8 cellular contexts compared by ENCODE assay signal in the genomic region with DNA sequence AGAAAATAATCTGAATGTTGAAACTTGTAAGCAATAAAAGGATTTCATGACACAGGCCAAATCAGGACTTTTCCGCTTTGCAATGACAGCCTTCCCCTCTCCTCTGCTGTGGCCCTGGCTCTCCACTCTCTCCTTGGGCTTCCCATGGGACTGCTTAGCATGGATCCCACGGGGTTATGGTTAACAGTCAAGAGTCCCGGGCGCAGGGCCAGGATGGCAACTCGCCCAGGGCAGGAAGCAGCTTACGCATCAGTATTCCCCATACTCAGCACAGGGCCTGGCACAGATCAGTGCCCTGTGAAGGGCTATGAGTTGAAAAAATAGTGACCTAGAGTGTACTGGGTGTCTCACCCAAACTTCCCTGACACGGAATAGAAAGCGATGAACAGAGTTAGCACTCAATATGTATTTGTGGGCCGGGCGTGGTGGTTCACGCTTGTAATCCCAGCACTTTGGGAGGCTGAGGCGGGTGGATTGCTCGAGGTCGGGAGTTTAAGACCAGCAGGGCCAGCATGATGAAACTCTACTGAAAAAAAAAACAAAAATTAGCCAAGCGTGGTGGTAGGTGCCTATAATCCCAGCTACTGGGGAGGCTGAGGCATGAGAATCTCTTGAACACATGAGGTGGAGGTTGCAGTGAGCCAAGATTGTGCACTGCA.
DNase-seq lines count a peak whose midpoint lies in the region.

No MANE protein-coding gene starts in this region.

- intact Hi-C loops in head of caudate nucleus (cut with DNase I) = no loop called here

- DNase-seq in HCEC 1CT (peak; percentile 74), SHP77 (lab: John Stamatoyannopoulos, UW) (peak; percentile 35 to 37), head of caudate nucleus (peak; percentile 50 to 96 (median 84)), smooth muscle cell of the brain vasculature (ENCODE audit: low read depth, low spot score) (peak; percentile 77), SW480 (ENCODE audit: low spot score) (no peak), DMS114 treated with DMSO at 0.1 percent for 48 hours (lab: John Stamatoyannopoulos, UW; ENCODE audit: unreplicated experiment) (no peak), OCI-M1 (lab: John Stamatoyannopoulos, UW) (no peak)
- DNase-seq in effector CD8-positive, alpha-beta T cell (lab: John Stamatoyannopoulos, UW) = no peak

Comparison
In these comparisons a context has a peak if more than half of its experiments do, and no peak if none do; other contexts are left out.
1. DNase-seq: peak in HCEC 1CT (single experiment), SHP77 (2 of 2), head of caudate nucleus (42 of 42) and smooth muscle cell of the brain vasculature (single experiment); none in SW480 (single experiment), DMS114 treated with DMSO at 0.1 percent for 48 hours (single experiment), effector CD8-positive, alpha-beta T cell (single experiment) and OCI-M1 (single experiment).